ENCODE assay signal across 1 cellular context in genomic region chr3:194141415-194142155, GRCh38.
TF ChIP-seq lines count a peak whose summit lies in the region.

No MANE protein-coding gene starts in this region.

TF ChIP-seq in HepG2, 621 proteins besides CTCF, POLR2A, EP300 and RAD21 (continued from another document and continues in another):
- peak; percentile 63; the same call in 1 of the 2 replicates for TF ChIP-seq ARID5B (CRISPR knock-in tag; IDR thresholded peaks at IDR 0.05)
- TF ChIP-seq, protein P1, sequence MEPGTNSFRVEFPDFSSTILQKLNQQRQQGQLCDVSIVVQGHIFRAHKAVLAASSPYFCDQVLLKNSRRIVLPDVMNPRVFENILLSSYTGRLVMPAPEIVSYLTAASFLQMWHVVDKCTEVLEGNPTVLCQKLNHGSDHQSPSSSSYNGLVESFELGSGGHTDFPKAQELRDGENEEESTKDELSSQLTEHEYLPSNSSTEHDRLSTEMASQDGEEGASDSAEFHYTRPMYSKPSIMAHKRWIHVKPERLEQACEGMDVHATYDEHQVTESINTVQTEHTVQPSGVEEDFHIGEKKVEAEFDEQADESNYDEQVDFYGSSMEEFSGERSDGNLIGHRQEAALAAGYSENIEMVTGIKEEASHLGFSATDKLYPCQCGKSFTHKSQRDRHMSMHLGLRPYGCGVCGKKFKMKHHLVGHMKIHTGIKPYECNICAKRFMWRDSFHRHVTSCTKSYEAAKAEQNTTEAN (CRISPR knock-in tag; conservative IDR thresholded peaks at IDR 0.05), result peak; percentile 43; the same call in 1 of the 2 replicates
- no peak for TF ChIP-seq ZNF382 (CRISPR knock-in tag; IDR thresholded peaks at IDR 0.05; ENCODE audit: borderline replicate concordance)
- no peak for TF ChIP-seq CHD2 (IDR thresholded peaks at IDR 0.05; ENCODE audit: low read depth, low read length)
- TF ChIP-seq, protein P2, sequence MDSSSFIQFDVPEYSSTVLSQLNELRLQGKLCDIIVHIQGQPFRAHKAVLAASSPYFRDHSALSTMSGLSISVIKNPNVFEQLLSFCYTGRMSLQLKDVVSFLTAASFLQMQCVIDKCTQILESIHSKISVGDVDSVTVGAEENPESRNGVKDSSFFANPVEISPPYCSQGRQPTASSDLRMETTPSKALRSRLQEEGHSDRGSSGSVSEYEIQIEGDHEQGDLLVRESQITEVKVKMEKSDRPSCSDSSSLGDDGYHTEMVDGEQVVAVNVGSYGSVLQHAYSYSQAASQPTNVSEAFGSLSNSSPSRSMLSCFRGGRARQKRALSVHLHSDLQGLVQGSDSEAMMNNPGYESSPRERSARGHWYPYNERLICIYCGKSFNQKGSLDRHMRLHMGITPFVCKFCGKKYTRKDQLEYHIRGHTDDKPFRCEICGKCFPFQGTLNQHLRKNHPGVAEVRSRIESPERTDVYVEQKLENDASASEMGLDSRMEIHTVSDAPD (CRISPR knock-in tag; IDR thresholded peaks at IDR 0.05), result 0 out of 2 replicates have a peak, but pooled peaks have one; percentile 41
- TF ChIP-seq, protein P3, sequence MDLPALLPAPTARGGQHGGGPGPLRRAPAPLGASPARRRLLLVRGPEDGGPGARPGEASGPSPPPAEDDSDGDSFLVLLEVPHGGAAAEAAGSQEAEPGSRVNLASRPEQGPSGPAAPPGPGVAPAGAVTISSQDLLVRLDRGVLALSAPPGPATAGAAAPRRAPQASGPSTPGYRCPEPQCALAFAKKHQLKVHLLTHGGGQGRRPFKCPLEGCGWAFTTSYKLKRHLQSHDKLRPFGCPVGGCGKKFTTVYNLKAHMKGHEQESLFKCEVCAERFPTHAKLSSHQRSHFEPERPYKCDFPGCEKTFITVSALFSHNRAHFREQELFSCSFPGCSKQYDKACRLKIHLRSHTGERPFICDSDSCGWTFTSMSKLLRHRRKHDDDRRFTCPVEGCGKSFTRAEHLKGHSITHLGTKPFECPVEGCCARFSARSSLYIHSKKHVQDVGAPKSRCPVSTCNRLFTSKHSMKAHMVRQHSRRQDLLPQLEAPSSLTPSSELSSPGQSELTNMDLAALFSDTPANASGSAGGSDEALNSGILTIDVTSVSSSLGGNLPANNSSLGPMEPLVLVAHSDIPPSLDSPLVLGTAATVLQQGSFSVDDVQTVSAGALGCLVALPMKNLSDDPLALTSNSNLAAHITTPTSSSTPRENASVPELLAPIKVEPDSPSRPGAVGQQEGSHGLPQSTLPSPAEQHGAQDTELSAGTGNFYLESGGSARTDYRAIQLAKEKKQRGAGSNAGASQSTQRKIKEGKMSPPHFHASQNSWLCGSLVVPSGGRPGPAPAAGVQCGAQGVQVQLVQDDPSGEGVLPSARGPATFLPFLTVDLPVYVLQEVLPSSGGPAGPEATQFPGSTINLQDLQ (CRISPR knock-in tag; IDR thresholded peaks at IDR 0.05), result 0 out of 2 replicates have a peak, but pooled peaks have one; percentile 53
- peak; percentile 46; the same call in 1 of the 2 replicates for TF ChIP-seq ZNF264 (CRISPR knock-in tag; IDR thresholded peaks at IDR 0.05)
- TF ChIP-seq, protein P4, sequence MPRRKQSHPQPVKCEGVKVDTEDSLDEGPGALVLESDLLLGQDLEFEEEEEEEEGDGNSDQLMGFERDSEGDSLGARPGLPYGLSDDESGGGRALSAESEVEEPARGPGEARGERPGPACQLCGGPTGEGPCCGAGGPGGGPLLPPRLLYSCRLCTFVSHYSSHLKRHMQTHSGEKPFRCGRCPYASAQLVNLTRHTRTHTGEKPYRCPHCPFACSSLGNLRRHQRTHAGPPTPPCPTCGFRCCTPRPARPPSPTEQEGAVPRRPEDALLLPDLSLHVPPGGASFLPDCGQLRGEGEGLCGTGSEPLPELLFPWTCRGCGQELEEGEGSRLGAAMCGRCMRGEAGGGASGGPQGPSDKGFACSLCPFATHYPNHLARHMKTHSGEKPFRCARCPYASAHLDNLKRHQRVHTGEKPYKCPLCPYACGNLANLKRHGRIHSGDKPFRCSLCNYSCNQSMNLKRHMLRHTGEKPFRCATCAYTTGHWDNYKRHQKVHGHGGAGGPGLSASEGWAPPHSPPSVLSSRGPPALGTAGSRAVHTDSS (CRISPR knock-in tag; conservative IDR thresholded peaks at IDR 0.05), result no peak
- peak; percentile 97; the same call in 1 of the 2 replicates for TF ChIP-seq ZBED4 (CRISPR knock-in tag; IDR thresholded peaks at IDR 0.05; ENCODE audit: borderline replicate concordance)
- TF ChIP-seq XBP1 (CRISPR knock-in tag; IDR thresholded peaks at IDR 0.05), result no peak
- TF ChIP-seq, protein P5, sequence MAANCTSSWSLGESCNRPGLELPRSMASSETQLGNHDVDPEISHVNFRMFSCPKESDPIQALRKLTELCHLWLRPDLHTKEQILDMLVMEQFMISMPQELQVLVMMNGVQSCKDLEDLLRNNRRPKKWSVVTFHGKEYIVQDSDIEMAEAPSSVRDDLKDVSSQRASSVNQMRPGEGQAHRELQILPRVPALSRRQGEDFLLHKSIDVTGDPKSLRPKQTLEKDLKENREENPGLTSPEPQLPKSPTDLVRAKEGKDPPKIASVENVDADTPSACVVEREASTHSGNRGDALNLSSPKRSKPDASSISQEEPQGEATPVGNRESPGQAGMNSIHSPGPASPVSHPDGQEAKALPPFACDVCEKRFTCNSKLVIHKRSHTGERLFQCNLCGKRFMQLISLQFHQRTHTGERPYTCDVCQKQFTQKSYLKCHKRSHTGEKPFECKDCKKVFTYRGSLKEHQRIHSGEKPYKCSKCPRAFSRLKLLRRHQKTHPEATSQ (CRISPR knock-in tag; IDR thresholded peaks at IDR 0.05; ENCODE audit: borderline replicate concordance), result peak; percentile 18; the same call in 1 of the 2 replicates
- TF ChIP-seq ZFP1 (CRISPR knock-in tag; IDR thresholded peaks at IDR 0.05), result no peak
- TF ChIP-seq, protein P6, sequence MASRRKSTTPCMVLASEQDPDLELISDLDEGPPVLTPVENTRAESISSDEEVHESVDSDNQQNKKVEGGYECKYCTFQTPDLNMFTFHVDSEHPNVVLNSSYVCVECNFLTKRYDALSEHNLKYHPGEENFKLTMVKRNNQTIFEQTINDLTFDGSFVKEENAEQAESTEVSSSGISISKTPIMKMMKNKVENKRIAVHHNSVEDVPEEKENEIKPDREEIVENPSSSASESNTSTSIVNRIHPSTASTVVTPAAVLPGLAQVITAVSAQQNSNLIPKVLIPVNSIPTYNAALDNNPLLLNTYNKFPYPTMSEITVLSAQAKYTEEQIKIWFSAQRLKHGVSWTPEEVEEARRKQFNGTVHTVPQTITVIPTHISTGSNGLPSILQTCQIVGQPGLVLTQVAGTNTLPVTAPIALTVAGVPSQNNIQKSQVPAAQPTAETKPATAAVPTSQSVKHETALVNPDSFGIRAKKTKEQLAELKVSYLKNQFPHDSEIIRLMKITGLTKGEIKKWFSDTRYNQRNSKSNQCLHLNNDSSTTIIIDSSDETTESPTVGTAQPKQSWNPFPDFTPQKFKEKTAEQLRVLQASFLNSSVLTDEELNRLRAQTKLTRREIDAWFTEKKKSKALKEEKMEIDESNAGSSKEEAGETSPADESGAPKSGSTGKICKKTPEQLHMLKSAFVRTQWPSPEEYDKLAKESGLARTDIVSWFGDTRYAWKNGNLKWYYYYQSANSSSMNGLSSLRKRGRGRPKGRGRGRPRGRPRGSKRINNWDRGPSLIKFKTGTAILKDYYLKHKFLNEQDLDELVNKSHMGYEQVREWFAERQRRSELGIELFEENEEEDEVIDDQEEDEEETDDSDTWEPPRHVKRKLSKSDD (CRISPR knock-in tag; IDR thresholded peaks at IDR 0.05; ENCODE audit: low read depth), result no peak
- TF ChIP-seq RAD51 (IDR thresholded peaks at IDR 0.05; ENCODE audit: borderline replicate concordance), result no peak
- TF ChIP-seq ZNF33A (CRISPR knock-in tag; IDR thresholded peaks at IDR 0.05; ENCODE audit: borderline replicate concordance), result no peak
- no peak for TF ChIP-seq ZNF225 (CRISPR knock-in tag; IDR thresholded peaks at IDR 0.05)
- TF ChIP-seq FOXO4 (CRISPR knock-in tag; conservative IDR thresholded peaks at IDR 0.05), result no peak
- TF ChIP-seq ARNT2 (CRISPR knock-in tag; IDR thresholded peaks at IDR 0.05; ENCODE audit: low read depth), result peak; percentile 73
- TF ChIP-seq TOPORS (CRISPR knock-in tag; IDR thresholded peaks at IDR 0.05), result peak; percentile 54; the same call in 1 of the 2 replicates
- no peak for TF ChIP-seq ZNF451 (CRISPR knock-in tag; IDR thresholded peaks at IDR 0.05)
- TF ChIP-seq RNF2 (conservative IDR thresholded peaks at IDR 0.05; ENCODE audit: low read depth), result 0 out of 2 replicates have a peak, but pooled peaks have one; percentile 23
- TF ChIP-seq, protein P7, sequence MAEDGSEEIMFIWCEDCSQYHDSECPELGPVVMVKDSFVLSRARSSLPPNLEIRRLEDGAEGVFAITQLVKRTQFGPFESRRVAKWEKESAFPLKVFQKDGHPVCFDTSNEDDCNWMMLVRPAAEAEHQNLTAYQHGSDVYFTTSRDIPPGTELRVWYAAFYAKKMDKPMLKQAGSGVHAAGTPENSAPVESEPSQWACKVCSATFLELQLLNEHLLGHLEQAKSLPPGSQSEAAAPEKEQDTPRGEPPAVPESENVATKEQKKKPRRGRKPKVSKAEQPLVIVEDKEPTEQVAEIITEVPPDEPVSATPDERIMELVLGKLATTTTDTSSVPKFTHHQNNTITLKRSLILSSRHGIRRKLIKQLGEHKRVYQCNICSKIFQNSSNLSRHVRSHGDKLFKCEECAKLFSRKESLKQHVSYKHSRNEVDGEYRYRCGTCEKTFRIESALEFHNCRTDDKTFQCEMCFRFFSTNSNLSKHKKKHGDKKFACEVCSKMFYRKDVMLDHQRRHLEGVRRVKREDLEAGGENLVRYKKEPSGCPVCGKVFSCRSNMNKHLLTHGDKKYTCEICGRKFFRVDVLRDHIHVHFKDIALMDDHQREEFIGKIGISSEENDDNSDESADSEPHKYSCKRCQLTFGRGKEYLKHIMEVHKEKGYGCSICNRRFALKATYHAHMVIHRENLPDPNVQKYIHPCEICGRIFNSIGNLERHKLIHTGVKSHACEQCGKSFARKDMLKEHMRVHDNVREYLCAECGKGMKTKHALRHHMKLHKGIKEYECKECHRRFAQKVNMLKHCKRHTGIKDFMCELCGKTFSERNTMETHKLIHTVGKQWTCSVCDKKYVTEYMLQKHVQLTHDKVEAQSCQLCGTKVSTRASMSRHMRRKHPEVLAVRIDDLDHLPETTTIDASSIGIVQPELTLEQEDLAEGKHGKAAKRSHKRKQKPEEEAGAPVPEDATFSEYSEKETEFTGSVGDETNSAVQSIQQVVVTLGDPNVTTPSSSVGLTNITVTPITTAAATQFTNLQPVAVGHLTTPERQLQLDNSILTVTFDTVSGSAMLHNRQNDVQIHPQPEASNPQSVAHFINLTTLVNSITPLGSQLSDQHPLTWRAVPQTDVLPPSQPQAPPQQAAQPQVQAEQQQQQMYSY (CRISPR knock-in tag; IDR thresholded peaks at IDR 0.05), result peak; percentile 49; the same call in 1 of the 2 replicates
